ENCODE assay signal across 8 cellular contexts in genomic region chr1:56644064-56644940, GRCh38. TPM values are rescaled to one million over a fixed set of nuclear protein-coding genes. Genes with fewer than 3 reads are reported as not detected.
A peak's percentile ranks its signal among the peaks of the same experiment; 100 is the strongest.
DNase-seq lines count a peak whose midpoint lies in the region; ATAC-seq and TF ChIP-seq lines count a peak whose summit lies in the region.

No MANE protein-coding gene starts in this region.

- H3K27ac Mint-ChIP-seq in activated T-cell treated with anti-CD3 and anti-CD28 coated beads, Interleukin-2, amount 50 U/mL, for 24 hours = no peak overlapping the region
- H3K27ac Mint-ChIP-seq in WTC11 = no peak overlapping the region

- peaks cover 12% of the 10 kb centered on the region for H3K4me1 Mint-ChIP-seq in activated T-cell treated with anti-CD3 and anti-CD28 coated beads, Interleukin-2, amount 50 U/mL, for 24 hours (ENCODE audit: low read depth)
- peaks cover 22% of the 10 kb centered on the region for H3K4me1 Mint-ChIP-seq in WTC11

- no peaks in the 10 kb centered on the region for H3K36me3 Mint-ChIP-seq in activated T-cell treated with anti-CD3 and anti-CD28 coated beads, Interleukin-2, amount 50 U/mL, for 24 hours (ENCODE audit: low read depth)
- no peaks in the 10 kb centered on the region for H3K36me3 Mint-ChIP-seq in WTC11

- CTCF ChIA-PET in WTC11 (lab: Charles Lee) = interaction anchor here (0.5 to 1.1 kb wide), 3 partner anchors 177 to 915 kb away, joined by 3 to 5 read pairs (median 4); no protein-coding TSS in a partner anchor

- ATAC-seq in WTC11 (peak; percentile 43), left cardiac atrium (peak; percentile 35 to 37), HG03039 (IDR thresholded peaks at IDR 0.05; ENCODE audit: unreplicated experiment) (no peak), HG02981 (IDR thresholded peaks at IDR 0.05; ENCODE audit: unreplicated experiment) (no peak)

- no peak for TF ChIP-seq CTCF in WTC11 (IDR thresholded peaks at IDR 0.05)

- POLR2A ChIA-PET in WTC11 (lab: Charles Lee) = no interaction called here

- peaks cover 69% of the 10 kb centered on the region for H3K27me3 Mint-ChIP-seq in activated T-cell treated with anti-CD3 and anti-CD28 coated beads, Interleukin-2, amount 50 U/mL, for 24 hours
- H3K27me3 Mint-ChIP-seq in WTC11 (ENCODE audit: low read depth) = peaks cover 47% of the 10 kb centered on the region

- peak overlapping the region; percentile 45 for H3K4me3 Mint-ChIP-seq in activated T-cell treated with anti-CD3 and anti-CD28 coated beads, Interleukin-2, amount 50 U/mL, for 24 hours
- H3K4me3 Mint-ChIP-seq in WTC11 = peak overlapping the region; percentile 88

- intact Hi-C loops in left cardiac atrium (cut with DNase I) = loop anchor here in 1 of 2 donors (10.0 kb wide), 1 partner anchor 60 kb away; no protein-coding TSS in a partner anchor

- no peaks in the 10 kb centered on the region for H3K9me3 Mint-ChIP-seq in activated T-cell treated with anti-CD3 and anti-CD28 coated beads, Interleukin-2, amount 50 U/mL, for 24 hours
- H3K9me3 Mint-ChIP-seq in WTC11 = no peaks in the 10 kb centered on the region

- DNase-seq in activated T-cell treated with anti-CD3 and anti-CD28 coated beads, Interleukin-2, amount 50 U/mL, for 24 hours = no peak
- DNase-seq in activated T-cell treated with anti-CD3 and anti-CD28 coated beads for 4 hours (no peak), WTC11 (ENCODE audit: low spot score) (peak; percentile 43), left cardiac atrium (no peak), retina (peak; percentile 79), T-helper 9 cell (no peak)

TF ChIP-seq in WTC11, 78 proteins besides CTCF, POLR2A, EP300 and RAD21:
- TF ChIP-seq NR1H2 (CRISPR knock-in tag; IDR thresholded peaks at IDR 0.05) = no peak
- TF ChIP-seq ZNF423 (CRISPR knock-in tag; IDR thresholded peaks at IDR 0.05) = no peak

RNA-seq across cellular contexts. Expression of gene PRKAA2, which starts 0.8 kb away (rescaled TPM):
- total RNA-seq in WTC11 (2021) (4.8 to 8.1 TPM (median 8.1 TPM) in 3 replicates), left cardiac atrium (10 to 100 TPM; 49.7 to 53.2 TPM)

Comparison
In these comparisons a context has a peak if more than half of its experiments do, and no peak if none do; other contexts are left out.
1. DNase-seq: peak in WTC11 (single experiment) and retina (single experiment); none in activated T-cell treated with anti-CD3 and anti-CD28 coated beads, Interleukin-2, amount 50 U/mL, for 24 hours (single experiment), activated T-cell treated with anti-CD3 and anti-CD28 coated beads for 4 hours (single experiment), left cardiac atrium (single experiment) and T-helper 9 cell (single experiment).
2. ATAC-seq: peak in WTC11 (single experiment) and left cardiac atrium (2 of 2); none in HG03039 (single experiment) and HG02981 (single experiment).